8 cellular contexts compared by ENCODE assay signal in the genomic region with DNA sequence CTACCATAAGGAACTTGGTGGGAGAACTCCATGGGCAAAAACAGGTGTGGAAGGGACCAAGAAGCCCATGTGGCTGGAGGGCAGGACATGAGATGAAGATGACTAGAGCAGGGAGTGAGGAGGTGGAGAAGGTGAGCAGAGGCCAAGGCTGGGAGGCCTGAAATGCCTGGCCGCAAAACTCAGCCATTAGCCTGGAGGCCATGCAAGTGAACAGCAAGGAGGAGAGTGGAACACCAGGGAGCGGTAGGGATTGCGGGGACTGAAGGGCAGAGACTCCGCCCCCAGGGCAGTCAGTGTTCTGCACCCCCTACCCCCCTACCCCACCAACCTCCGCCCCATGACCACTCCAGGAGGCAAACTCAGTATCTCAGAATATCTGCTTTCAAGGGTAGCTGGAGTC. TPM values are rescaled to one million over a fixed set of nuclear protein-coding genes. Genes with fewer than 3 reads are reported as not detected.
A peak's percentile ranks its signal among the peaks of the same experiment; 100 is the strongest.
DNase-seq lines count a peak whose midpoint lies in the region; ATAC-seq and TF ChIP-seq lines count a peak whose summit lies in the region.

No MANE protein-coding gene starts in this region.

- H3K9me3 ChIP-seq in NT2/D1 (ENCODE audit: insufficient read depth, low read length) (no peaks in the 10 kb centered on the region), psoas muscle (no peaks in the 10 kb centered on the region)

- DNase-seq in NT2/D1 (ENCODE audit: low read depth, low spot score), result no peak
- DNase-seq in epithelial cell of esophagus (ENCODE audit: low read depth), result no peak
- DNase-seq in psoas muscle, result no peak
- DNase-seq in activated CD4-positive, CD25-positive, alpha-beta regulatory T cell treated with anti-CD3 and anti-CD28 coated beads, Interleukin-2, amount 50 U/mL, for 72 hours, result no peak

- peaks cover 8% of the 10 kb centered on the region for H3K4me1 ChIP-seq in NT2/D1 (ENCODE audit: insufficient read depth, insufficient read length)
- H3K4me1 ChIP-seq in psoas muscle, result peaks cover 14% of the 10 kb centered on the region

- no peak overlapping the region for H3K27ac ChIP-seq in psoas muscle

- H3K4me3 ChIP-seq in GM08714 (ENCODE audit: low read length), result peak overlapping the region; percentile 87; the same call in 1 of the 2 replicates
- H3K4me3 ChIP-seq in NT2/D1 (ENCODE audit: insufficient read length, low read depth), result no peak overlapping the region
- H3K4me3 ChIP-seq in epithelial cell of esophagus (ENCODE audit: low read length), result no peak overlapping the region
- peak overlapping the region; percentile 94 for H3K4me3 ChIP-seq in psoas muscle

- ATAC-seq in psoas muscle (no peak), GM21447 (IDR thresholded peaks at IDR 0.05; ENCODE audit: unreplicated experiment) (no peak), GM18909 (IDR thresholded peaks at IDR 0.05; ENCODE audit: poor library complexity, unreplicated experiment) (no peak), HG03097 (IDR thresholded peaks at IDR 0.05; ENCODE audit: low FRiP score, unreplicated experiment) (no peak)

- TF ChIP-seq CTCF in epithelial cell of esophagus (IDR thresholded peaks at IDR 0.05; ENCODE audit: insufficient read depth, low read depth, low read length, missing control alignments) (peak; percentile 10), psoas muscle (IDR thresholded peaks at IDR 0.05) (no peak)

- intact Hi-C loops in psoas muscle (cut with DNase I), result loop anchor here in 1 of 2 donors (5.0 kb wide), 1 partner anchor 35 kb away; no protein-coding TSS in a partner anchor

- H3K9ac ChIP-seq in NT2/D1 (ENCODE audit: insufficient read length, low read depth), result peak overlapping the region; percentile 95

- WGBS in psoas muscle, 3 donors, result 72 to 92% (median 77%) methylated on average over 5 of the region's 5 CpGs

- H3K36me3 ChIP-seq in NT2/D1 (ENCODE audit: insufficient read depth, insufficient read length, low read length) (peaks cover 12% of the 10 kb centered on the region), psoas muscle (ENCODE audit: insufficient read depth in 1 of 2, low read depth in 1 of 2) (peaks cover 8 to 20% of the 10 kb centered on the region in 2 donors)

- H3K27me3 ChIP-seq in NT2/D1 (ENCODE audit: insufficient read depth, insufficient read length), result peaks cover 14% of the 10 kb centered on the region
- H3K27me3 ChIP-seq in psoas muscle (ENCODE audit: insufficient read depth in 3 of 3, low read length in 2 of 3), result no peaks in the 10 kb centered on the region

RNA-seq across cellular contexts. Expression of a gene that starts 17.0 kb away (rescaled TPM):
- total RNA-seq in psoas muscle, result 10 to 100 TPM; 13.9 to 18.1 (median 15.1) TPM
- 10 to 100 TPM; 18.9 to 40.9 (median 30.2) TPM for polyA plus RNA-seq in psoas muscle

RNA-seq across cellular contexts. Expression of a gene that starts 19.5 kb away (rescaled TPM):
- 10 to 100 TPM in 1 of 4 donors, 1 to 10 TPM in 3; 8.5 to 16.6 (median 9.4) TPM for total RNA-seq in psoas muscle
- 1 to 10 TPM; 4.9 to 5.5 (median 5.2) TPM for polyA plus RNA-seq in psoas muscle

RNA-seq across cellular contexts. Expression of a gene that starts 46.5 kb away (rescaled TPM):
- total RNA-seq in psoas muscle, result 1 to 10 TPM; 3.4 to 4.2 (median 4.1) TPM
- 1 to 10 TPM; 2.8 to 5.4 (median 2.8) TPM for polyA plus RNA-seq in psoas muscle

Comparison
In these comparisons a context has a peak if more than half of its experiments do, and no peak if none do; other contexts are left out.
1. H3K4me3 ChIP-seq: peak in GM08714 (single experiment) and psoas muscle (single experiment); none in NT2/D1 (single experiment) and epithelial cell of esophagus (single experiment).